ENCODE assay signal across 30 cellular contexts in genomic region chr16:81541314-81541713, GRCh38.
"Had no signal": no experiment of that assay in that cellular context is flagged by ENCODE, and none has a peak within 500 bp of the region (broad histone marks: within the 10 kb centered on the region; RNA-seq: fewer than 3 reads in every experiment).

No MANE protein-coding gene starts in this region.

- DNase-seq: activated CD4-positive, alpha-beta memory T cell treated with anti-CD3 and anti-CD28 coated beads, Interleukin-2, amount 10 ng/mL, durations not matched to agents 7 days and 5 days; activated CD4-positive, alpha-beta T cell treated with anti-CD3 and anti-CD28 coated beads, Interleukin-2, amount 10 ng/mL, durations not matched to agents 7 days and 5 days; activated CD4-positive, CD25-positive, alpha-beta regulatory T cell treated with anti-CD3 and anti-CD28 coated beads, Interleukin-2, amount 50 U/mL, for 72 hours; activated CD8-positive, alpha-beta memory T cell treated with anti-CD3 and anti-CD28 coated beads, Interleukin-2, amount 50 U/mL, for 48 hours; activated gamma-delta T cell treated with Interleukin-2 at 50 U/mL for 16 hours; activated naive CD4-positive, alpha-beta T cell treated with anti-CD3 and anti-CD28 coated beads, Interleukin-2, amount 50 U/mL, for 16 hours; activated T-cell treated with anti-CD3 and anti-CD28 coated beads, Interleukin-2, amount 50 U/mL, for 24 hours; amniotic stem cell; caudate nucleus; dermis blood vessel endothelial cell; effector CD4-positive, alpha-beta T cell; gastrocnemius medialis; glutamatergic neuron; islet precursor cell; left ventricle myocardium inferior; naive B cell; ovary; retina; sigmoid colon; small intestine; stimulated activated CD4-positive, alpha-beta T cell treated with anti-CD3 and anti-CD28 coated beads, Interleukin-4, amount 100 ng/mL, for 24 hours; stomach; T-helper 17 cell; T1000; thyroid gland; WERI-Rb-1 had no signal

- H3K27ac ChIP-seq: epithelial cell of prostate, gastrocnemius medialis, left ventricle myocardium inferior, ovary, prostate gland, sigmoid colon, stomach, thyroid gland, WERI-Rb-1 had no signal

- H3K9me3 ChIP-seq: gastrocnemius medialis, left ventricle myocardium inferior, ovary, prostate gland, sigmoid colon, stomach, thyroid gland had no signal

- ATAC-seq: activated T-helper 17 cell treated with anti-CD3 and anti-CD28 coated beads, Interleukin-2, amount 50 U/mL, for 72 hours; gastrocnemius medialis; stimulated activated memory B cell treated with anti-CD40 and anti-IgM and Interleukin-4, amounts not matched to agents 10 μg/mL and 1 μg/mL and 100 μg/mL, for 72 hours; T-helper 17 cell had no signal

- H3K4me3 ChIP-seq: gastrocnemius medialis, left ventricle myocardium inferior, ovary, prostate gland, sigmoid colon, stomach, thyroid gland had no signal

- H3K4me1 ChIP-seq: gastrocnemius medialis had no signal

- H3K36me3 ChIP-seq: gastrocnemius medialis, left ventricle myocardium inferior, ovary, prostate gland, sigmoid colon, stomach, thyroid gland, WERI-Rb-1 had no signal

- H3K36me3 Mint-ChIP-seq: naive B cell had no signal

- H3K27me3 Mint-ChIP-seq: activated CD4-positive, alpha-beta memory T cell treated with anti-CD3 and anti-CD28 coated beads, Interleukin-2, amount 10 ng/mL, durations not matched to agents 7 days and 5 days; activated CD4-positive, alpha-beta T cell treated with anti-CD3 and anti-CD28 coated beads, Interleukin-2, amount 10 ng/mL, durations not matched to agents 7 days and 5 days; activated T-cell treated with anti-CD3 and anti-CD28 coated beads, Interleukin-2, amount 50 U/mL, for 24 hours; activated T-helper 17 cell treated with anti-CD3 and anti-CD28 coated beads, Interleukin-2, amount 50 U/mL, for 72 hours; naive B cell; stimulated activated memory B cell treated with anti-CD40 and anti-IgM and Interleukin-4, amounts not matched to agents 10 μg/mL and 1 μg/mL and 100 μg/mL, for 72 hours; T-helper 17 cell had no signal

- H3K4me3 Mint-ChIP-seq: activated CD4-positive, alpha-beta memory T cell treated with anti-CD3 and anti-CD28 coated beads, Interleukin-2, amount 10 ng/mL, durations not matched to agents 7 days and 5 days; activated CD4-positive, alpha-beta T cell treated with anti-CD3 and anti-CD28 coated beads, Interleukin-2, amount 10 ng/mL, durations not matched to agents 7 days and 5 days; activated T-cell treated with anti-CD3 and anti-CD28 coated beads, Interleukin-2, amount 50 U/mL, for 24 hours; activated T-helper 17 cell treated with anti-CD3 and anti-CD28 coated beads, Interleukin-2, amount 50 U/mL, for 72 hours; naive B cell; stimulated activated memory B cell treated with anti-CD40 and anti-IgM and Interleukin-4, amounts not matched to agents 10 μg/mL and 1 μg/mL and 100 μg/mL, for 72 hours; T-helper 17 cell had no signal

- H3K9me3 Mint-ChIP-seq: activated CD4-positive, alpha-beta memory T cell treated with anti-CD3 and anti-CD28 coated beads, Interleukin-2, amount 10 ng/mL, durations not matched to agents 7 days and 5 days; activated CD4-positive, alpha-beta T cell treated with anti-CD3 and anti-CD28 coated beads, Interleukin-2, amount 10 ng/mL, durations not matched to agents 7 days and 5 days; activated T-cell treated with anti-CD3 and anti-CD28 coated beads, Interleukin-2, amount 50 U/mL, for 24 hours; activated T-helper 17 cell treated with anti-CD3 and anti-CD28 coated beads, Interleukin-2, amount 50 U/mL, for 72 hours; naive B cell; stimulated activated memory B cell treated with anti-CD40 and anti-IgM and Interleukin-4, amounts not matched to agents 10 μg/mL and 1 μg/mL and 100 μg/mL, for 72 hours had no signal

- H3K27me3 ChIP-seq: gastrocnemius medialis, ovary, sigmoid colon, stomach, thyroid gland had no signal

- H3K27ac Mint-ChIP-seq: activated CD4-positive, alpha-beta memory T cell treated with anti-CD3 and anti-CD28 coated beads, Interleukin-2, amount 10 ng/mL, durations not matched to agents 7 days and 5 days; activated CD4-positive, alpha-beta T cell treated with anti-CD3 and anti-CD28 coated beads, Interleukin-2, amount 10 ng/mL, durations not matched to agents 7 days and 5 days; activated T-cell treated with anti-CD3 and anti-CD28 coated beads, Interleukin-2, amount 50 U/mL, for 24 hours; activated T-helper 17 cell treated with anti-CD3 and anti-CD28 coated beads, Interleukin-2, amount 50 U/mL, for 72 hours; stimulated activated memory B cell treated with anti-CD40 and anti-IgM and Interleukin-4, amounts not matched to agents 10 μg/mL and 1 μg/mL and 100 μg/mL, for 72 hours had no signal
